In the genomic region with DNA sequence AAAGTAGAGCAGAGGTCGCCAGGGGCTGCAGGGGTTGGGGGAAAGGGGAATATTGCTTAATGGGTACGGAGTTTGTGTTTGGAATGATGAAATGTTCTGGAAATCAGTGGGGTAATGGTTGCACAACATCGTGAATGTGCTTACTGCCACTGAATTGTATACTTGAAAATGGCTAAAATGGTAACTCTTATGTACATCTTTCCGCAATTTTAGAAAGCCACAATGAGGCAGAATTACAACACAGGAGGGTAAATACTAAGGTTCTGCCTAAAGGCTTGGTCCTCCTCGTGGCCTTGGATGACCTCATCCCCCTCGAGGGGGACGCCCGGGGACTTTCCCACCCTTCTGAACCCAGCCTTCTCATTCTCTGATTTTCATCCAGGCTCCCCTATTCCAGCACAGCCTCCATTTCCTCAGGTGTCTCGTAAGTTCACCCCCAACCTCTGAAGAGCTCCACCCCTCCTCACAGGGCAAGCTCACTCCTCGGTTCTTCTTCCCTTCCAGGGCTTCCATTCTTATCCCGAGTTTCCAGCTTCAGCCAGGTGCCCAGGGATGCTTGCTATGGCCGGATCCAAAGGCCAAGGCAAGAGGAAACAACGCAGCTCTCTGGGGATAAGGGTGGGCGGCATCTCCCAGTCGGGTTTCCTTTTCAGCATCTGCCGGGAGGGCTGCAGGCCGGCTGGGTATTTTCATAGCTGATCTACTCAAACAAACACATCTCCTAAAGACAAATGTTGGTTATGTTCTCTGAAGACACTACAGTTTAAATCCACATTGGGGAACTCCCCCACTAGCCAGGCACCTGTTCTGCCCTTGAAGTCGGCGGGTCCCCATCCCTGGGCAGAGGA, we compare ENCODE assay signal across 11 cellular contexts.
A peak's percentile ranks its signal among the peaks of the same experiment; 100 is the strongest.
DNase-seq lines count a peak whose midpoint lies in the region; ATAC-seq and TF ChIP-seq lines count a peak whose summit lies in the region.
"Had no signal": no experiment of that assay in that cellular context is flagged by ENCODE, and none has a peak within 500 bp of the region (broad histone marks: within the 10 kb centered on the region; RNA-seq: fewer than 3 reads in every experiment).

No MANE protein-coding gene starts in this region.

- H3K27ac ChIP-seq in right lobe of liver (peak overlapping the region; percentile 75 to 96 (median 92)), esophagus muscularis mucosa (replicated peaks in 1 of 4) (no peak overlapping the region)

- WGBS in right lobe of liver (ENCODE audit: insufficient coverage, low coverage, low lambda C conversion rate, missing lambda C conversion rate), result 19% methylated on average over 18 of the region's 19 CpGs
- 53% methylated on average over 19 of the region's 19 CpGs for WGBS in esophagus muscularis mucosa

- no peak for TF ChIP-seq EP300 in esophagus muscularis mucosa (IDR thresholded peaks at IDR 0.05)

- H3K4me1 Mint-ChIP-seq in naive thymus-derived CD8-positive, alpha-beta T cell, result peaks cover 0 to 13% (median 0%) of the 10 kb centered on the region in 4 donors

- H3K27me3 Mint-ChIP-seq in naive thymus-derived CD8-positive, alpha-beta T cell, result peaks cover 6 to 20% (median 9%) of the 10 kb centered on the region in 5 donors

- H3K36me3 ChIP-seq in right lobe of liver, result no peaks in the 10 kb centered on the region
- no peaks in the 10 kb centered on the region for H3K36me3 ChIP-seq in esophagus muscularis mucosa

- H3K4me3 ChIP-seq in right lobe of liver, result peak overlapping the region in 2 of 3 donors; percentile 51 to 55
- no peak overlapping the region for H3K4me3 ChIP-seq in esophagus muscularis mucosa
- H3K4me3 ChIP-seq: skin epidermis had no signal

- TF ChIP-seq CTCF in right lobe of liver (IDR thresholded peaks at IDR 0.05) (no peak), esophagus muscularis mucosa (IDR thresholded peaks at IDR 0.05) (no peak)

- no peak overlapping the region for H3K4me3 Mint-ChIP-seq in naive thymus-derived CD8-positive, alpha-beta T cell

- ATAC-seq in GM18498 (IDR thresholded peaks at IDR 0.05; ENCODE audit: unreplicated experiment) (peak; percentile 53), GM21737 (IDR thresholded peaks at IDR 0.05; ENCODE audit: unreplicated experiment) (peak; percentile 65), right lobe of liver (peak; percentile 27 to 60 (median 45))
- ATAC-seq in naive thymus-derived CD8-positive, alpha-beta T cell, result no peak

- H3K9me3 Mint-ChIP-seq in naive thymus-derived CD8-positive, alpha-beta T cell, result peaks cover 0 to 5% (median 3%) of the 10 kb centered on the region in 9 donors

- H3K27ac Mint-ChIP-seq in naive thymus-derived CD8-positive, alpha-beta T cell, result no peak overlapping the region

- TF ChIP-seq POLR2A in right lobe of liver (IDR thresholded peaks at IDR 0.05) (peak; percentile 33), esophagus muscularis mucosa (IDR thresholded peaks at IDR 0.05; ENCODE audit: low read depth) (no peak)

- DNase-seq in MV-4-11 (lab: John Stamatoyannopoulos, UW) (peak; percentile 90), right lobe of liver (peak; percentile 76 to 83 (median 78)), esophagus muscularis mucosa (ENCODE audit: extremely low spot score) (no peak), NCI-H524 treated with DMSO at 0.1 percent for 48 hours (lab: John Stamatoyannopoulos, UW) (no peak), NCI-H510A treated with DMSO at 0.1 percent for 48 hours (lab: John Stamatoyannopoulos, UW) (no peak)
- no peak for DNase-seq in naive thymus-derived CD8-positive, alpha-beta T cell
- DNase-seq: DND-41, T-helper 1 cell had no signal

- intact Hi-C loops in right lobe of liver (cut with DNase I), result no loop called here
- intact Hi-C loops in esophagus muscularis mucosa (cut with DNase I), result no loop called here

- H3K27me3 ChIP-seq in right lobe of liver (no peaks in the 10 kb centered on the region), esophagus muscularis mucosa (peaks cover 0 to 13% (median 0%) of the 10 kb centered on the region in 4 donors)

- H3K4me1 ChIP-seq in right lobe of liver (peaks cover 0 to 94% (median 28%) of the 10 kb centered on the region in 4 donors), esophagus muscularis mucosa (peaks cover 0 to 5% (median 0%) of the 10 kb centered on the region in 4 donors)

- H3K9me3 ChIP-seq in right lobe of liver (no peaks in the 10 kb centered on the region), esophagus muscularis mucosa (peaks cover 0 to 6% (median 0%) of the 10 kb centered on the region in 4 donors)

- POLR2A ChIA-PET in naive thymus-derived CD8-positive, alpha-beta T cell (lab: Charles Lee), result no interaction called here

- no peaks in the 10 kb centered on the region for H3K36me3 Mint-ChIP-seq in naive thymus-derived CD8-positive, alpha-beta T cell

Comparison
In these comparisons a context has a peak if more than half of its experiments do, and no peak if none do; other contexts are left out.
1. ATAC-seq: peak in GM18498 (single experiment), GM21737 (single experiment) and right lobe of liver (4 of 4); none in naive thymus-derived CD8-positive, alpha-beta T cell (0 of 2).
2. DNase-seq: peak in MV-4-11 (single experiment) and right lobe of liver (3 of 3); none in naive thymus-derived CD8-positive, alpha-beta T cell (0 of 10), esophagus muscularis mucosa (single experiment), NCI-H524 treated with DMSO at 0.1 percent for 48 hours (single experiment) and NCI-H510A treated with DMSO at 0.1 percent for 48 hours (single experiment).
3. H3K27ac ChIP-seq: peak in right lobe of liver (3 of 3); none in esophagus muscularis mucosa (0 of 4).
4. H3K4me3 ChIP-seq: peak in right lobe of liver (2 of 3); none in esophagus muscularis mucosa (0 of 4).